Comparison of ENCODE assay signal across 3 cellular contexts in genomic region chr12:52241205-52241842, GRCh38.
TF ChIP-seq lines count a peak whose summit lies in the region.

No MANE protein-coding gene starts in this region.

TF ChIP-seq in SK-N-SH, 30 proteins besides CTCF, POLR2A, EP300 and RAD21 (continued from another document):
- TF ChIP-seq, protein P1, sequence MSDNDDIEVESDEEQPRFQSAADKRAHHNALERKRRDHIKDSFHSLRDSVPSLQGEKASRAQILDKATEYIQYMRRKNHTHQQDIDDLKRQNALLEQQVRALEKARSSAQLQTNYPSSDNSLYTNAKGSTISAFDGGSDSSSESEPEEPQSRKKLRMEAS (IDR thresholded peaks at IDR 0.05; ENCODE audit: low read depth) = no peak
- TF ChIP-seq GABPA (IDR thresholded peaks at IDR 0.05; ENCODE audit: low read depth) (no peak), PBX3 (IDR thresholded peaks at IDR 0.05) (no peak), CHD2 (IDR thresholded peaks at IDR 0.05; ENCODE audit: low read length, partially characterized antibody) (no peak), TAF1 (IDR thresholded peaks at IDR 0.05; ENCODE audit: borderline replicate concordance, low read depth, low read length) (no peak), USF2 (IDR thresholded peaks at IDR 0.05; ENCODE audit: borderline replicate concordance, low read depth, low read length) (no peak), YY1 (IDR thresholded peaks at IDR 0.05; ENCODE audit: low read depth) (no peak), MEF2A (IDR thresholded peaks at IDR 0.05; ENCODE audit: borderline replicate concordance, low read depth) (no peak), GATA2 (CRISPR knock-in tag; IDR thresholded peaks at IDR 0.05) (no peak), JUND (IDR thresholded peaks at IDR 0.05) (no peak)

TF ChIP-seq in SK-N-SH treated with all-trans-retinoic acid at 6 μM for 48 hours, 23 proteins besides CTCF, POLR2A, EP300 and RAD21 (continued from another document):
- TF ChIP-seq CSDC2 (CRISPR knock-in tag; IDR thresholded peaks at IDR 0.05) (no peak), CSRNP3 (CRISPR knock-in tag; IDR thresholded peaks at IDR 0.05) (no peak), RARB (CRISPR knock-in tag; IDR thresholded peaks at IDR 0.05) (no peak), TCF4 (CRISPR knock-in tag; IDR thresholded peaks at IDR 0.05; ENCODE audit: borderline replicate concordance) (no peak), ZFP30 (CRISPR knock-in tag; IDR thresholded peaks at IDR 0.05) (no peak), BACH2 (CRISPR knock-in tag; IDR thresholded peaks at IDR 0.05; ENCODE audit: borderline replicate concordance) (no peak), ARNTL (CRISPR knock-in tag; IDR thresholded peaks at IDR 0.05; ENCODE audit: borderline replicate concordance, low read depth) (no peak), TOX (CRISPR knock-in tag; IDR thresholded peaks at IDR 0.05; ENCODE audit: borderline replicate concordance) (no peak), SNAI2 (CRISPR knock-in tag; IDR thresholded peaks at IDR 0.05) (no peak), ZNF8 (CRISPR knock-in tag; IDR thresholded peaks at IDR 0.05) (no peak)
- TF ChIP-seq, protein P2, sequence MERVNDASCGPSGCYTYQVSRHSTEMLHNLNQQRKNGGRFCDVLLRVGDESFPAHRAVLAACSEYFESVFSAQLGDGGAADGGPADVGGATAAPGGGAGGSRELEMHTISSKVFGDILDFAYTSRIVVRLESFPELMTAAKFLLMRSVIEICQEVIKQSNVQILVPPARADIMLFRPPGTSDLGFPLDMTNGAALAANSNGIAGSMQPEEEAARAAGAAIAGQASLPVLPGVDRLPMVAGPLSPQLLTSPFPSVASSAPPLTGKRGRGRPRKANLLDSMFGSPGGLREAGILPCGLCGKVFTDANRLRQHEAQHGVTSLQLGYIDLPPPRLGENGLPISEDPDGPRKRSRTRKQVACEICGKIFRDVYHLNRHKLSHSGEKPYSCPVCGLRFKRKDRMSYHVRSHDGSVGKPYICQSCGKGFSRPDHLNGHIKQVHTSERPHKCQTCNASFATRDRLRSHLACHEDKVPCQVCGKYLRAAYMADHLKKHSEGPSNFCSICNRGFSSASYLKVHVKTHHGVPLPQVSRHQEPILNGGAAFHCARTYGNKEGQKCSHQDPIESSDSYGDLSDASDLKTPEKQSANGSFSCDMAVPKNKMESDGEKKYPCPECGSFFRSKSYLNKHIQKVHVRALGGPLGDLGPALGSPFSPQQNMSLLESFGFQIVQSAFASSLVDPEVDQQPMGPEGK (CRISPR knock-in tag; IDR thresholded peaks at IDR 0.05; ENCODE audit: borderline replicate concordance) = no peak

TF ChIP-seq in GM12891, 5 proteins besides CTCF, POLR2A, EP300 and RAD21 (continued from another document):
- TF ChIP-seq TAF1 (IDR thresholded peaks at IDR 0.05; ENCODE audit: low read depth, low read length) (no peak), SPI1 (IDR thresholded peaks at IDR 0.05; ENCODE audit: low read depth, low read length) (no peak), POLR2AphosphoS5 (IDR thresholded peaks at IDR 0.05; ENCODE audit: low read depth, low read length) (no peak)
